Comparison of ENCODE assay signal across 20 cellular contexts in the genomic region with DNA sequence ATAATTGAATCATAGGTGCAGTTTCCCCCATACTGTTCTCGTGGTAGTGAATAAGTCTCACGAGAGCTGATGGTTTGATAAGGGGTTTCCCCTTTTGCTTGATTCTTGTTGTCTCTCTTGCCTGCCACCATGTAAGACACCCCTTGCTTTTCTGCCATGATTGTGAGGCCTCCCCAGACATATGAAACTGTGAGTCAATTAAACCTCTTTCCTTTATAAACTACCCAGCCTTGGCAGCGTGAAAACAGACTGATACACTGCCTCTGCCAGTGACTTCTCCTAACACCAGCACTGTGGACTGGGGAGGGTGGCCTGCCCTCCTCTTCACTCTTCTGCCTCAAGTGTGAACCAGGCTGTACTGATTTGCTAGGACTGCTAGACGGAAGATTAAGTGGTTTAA.
"Had no signal": no experiment of that assay in that cellular context is flagged by ENCODE, and none has a peak within 500 bp of the region (broad histone marks: within the 10 kb centered on the region; RNA-seq: fewer than 3 reads in every experiment).

No MANE protein-coding gene starts in this region.

- H3K36me3 Mint-ChIP-seq: activated CD8-positive, alpha-beta memory T cell treated with anti-CD3 and anti-CD28 coated beads, Interleukin-2, amount 10 ng/mL, durations not matched to agents 7 days and 5 days; activated naive CD4-positive, alpha-beta T cell treated with anti-CD3 and anti-CD28 coated beads, Interleukin-2, amount 10 ng/mL, durations not matched to agents 7 days and 5 days; immature natural killer cell; mesothelial cell of epicardium; naive B cell; type B pancreatic cell had no signal

- DNase-seq: activated CD4-positive, alpha-beta memory T cell treated with anti-CD3 and anti-CD28 coated beads, Interleukin-2, amount 10 ng/mL, durations not matched to agents 7 days and 5 days; activated CD4-positive, alpha-beta T cell treated with anti-CD3 and anti-CD28 coated beads for 1 hour; activated CD8-positive, alpha-beta memory T cell treated with anti-CD3 and anti-CD28 coated beads, Interleukin-2, amount 10 ng/mL, durations not matched to agents 7 days and 5 days; activated naive CD4-positive, alpha-beta T cell treated with anti-CD3 and anti-CD28 coated beads, Interleukin-2, amount 10 ng/mL, durations not matched to agents 7 days and 5 days; central memory CD4-positive, alpha-beta T cell; heart left ventricle; hypothalamus; immature natural killer cell; kidney; left colon; naive B cell; occipital lobe; substantia nigra; T-helper 17 cell; T1000; uterus had no signal

- H3K27ac Mint-ChIP-seq: activated CD4-positive, alpha-beta memory T cell treated with anti-CD3 and anti-CD28 coated beads, Interleukin-2, amount 10 ng/mL, durations not matched to agents 7 days and 5 days; activated CD8-positive, alpha-beta memory T cell treated with anti-CD3 and anti-CD28 coated beads, Interleukin-2, amount 10 ng/mL, durations not matched to agents 7 days and 5 days; activated naive CD4-positive, alpha-beta T cell treated with anti-CD3 and anti-CD28 coated beads, Interleukin-2, amount 10 ng/mL, durations not matched to agents 7 days and 5 days; immature natural killer cell; mesothelial cell of epicardium; naive B cell; stimulated activated naive CD8-positive, alpha-beta T cell treated with anti-CD3 and anti-CD28 coated beads, Interleukin-15, Interleukin-2, amounts not matched to agents 100 ng/mL and 50 ng/mL, for 24 hours; T-helper 17 cell; type B pancreatic cell had no signal

- H3K9me3 Mint-ChIP-seq: activated CD4-positive, alpha-beta memory T cell treated with anti-CD3 and anti-CD28 coated beads, Interleukin-2, amount 10 ng/mL, durations not matched to agents 7 days and 5 days; activated naive CD4-positive, alpha-beta T cell treated with anti-CD3 and anti-CD28 coated beads, Interleukin-2, amount 10 ng/mL, durations not matched to agents 7 days and 5 days; mesothelial cell of epicardium; stimulated activated naive CD8-positive, alpha-beta T cell treated with anti-CD3 and anti-CD28 coated beads, Interleukin-15, Interleukin-2, amounts not matched to agents 100 ng/mL and 50 ng/mL, for 24 hours had no signal

- H3K4me1 Mint-ChIP-seq: activated CD4-positive, alpha-beta memory T cell treated with anti-CD3 and anti-CD28 coated beads, Interleukin-2, amount 10 ng/mL, durations not matched to agents 7 days and 5 days; activated CD8-positive, alpha-beta memory T cell treated with anti-CD3 and anti-CD28 coated beads, Interleukin-2, amount 10 ng/mL, durations not matched to agents 7 days and 5 days; activated naive CD4-positive, alpha-beta T cell treated with anti-CD3 and anti-CD28 coated beads, Interleukin-2, amount 10 ng/mL, durations not matched to agents 7 days and 5 days; immature natural killer cell; naive B cell; T-helper 17 cell had no signal

- H3K4me3 Mint-ChIP-seq: activated CD4-positive, alpha-beta memory T cell treated with anti-CD3 and anti-CD28 coated beads, Interleukin-2, amount 10 ng/mL, durations not matched to agents 7 days and 5 days; activated CD8-positive, alpha-beta memory T cell treated with anti-CD3 and anti-CD28 coated beads, Interleukin-2, amount 10 ng/mL, durations not matched to agents 7 days and 5 days; activated naive CD4-positive, alpha-beta T cell treated with anti-CD3 and anti-CD28 coated beads, Interleukin-2, amount 10 ng/mL, durations not matched to agents 7 days and 5 days; immature natural killer cell; mesothelial cell of epicardium; naive B cell; stimulated activated naive CD8-positive, alpha-beta T cell treated with anti-CD3 and anti-CD28 coated beads, Interleukin-15, Interleukin-2, amounts not matched to agents 100 ng/mL and 50 ng/mL, for 24 hours; T-helper 17 cell; type B pancreatic cell had no signal

- ATAC-seq: activated CD8-positive, alpha-beta memory T cell treated with anti-CD3 and anti-CD28 coated beads, Interleukin-2, amount 10 ng/mL, durations not matched to agents 7 days and 5 days; heart left ventricle; SK-N-SH treated with all-trans-retinoic acid at 6 μM for 48 hours; T-helper 17 cell had no signal

- H3K27me3 Mint-ChIP-seq: activated CD4-positive, alpha-beta memory T cell treated with anti-CD3 and anti-CD28 coated beads, Interleukin-2, amount 10 ng/mL, durations not matched to agents 7 days and 5 days; activated CD8-positive, alpha-beta memory T cell treated with anti-CD3 and anti-CD28 coated beads, Interleukin-2, amount 10 ng/mL, durations not matched to agents 7 days and 5 days; activated naive CD4-positive, alpha-beta T cell treated with anti-CD3 and anti-CD28 coated beads, Interleukin-2, amount 10 ng/mL, durations not matched to agents 7 days and 5 days; type B pancreatic cell had no signal
